Comparison of ENCODE assay signal across 7 cellular contexts in the genomic region with DNA sequence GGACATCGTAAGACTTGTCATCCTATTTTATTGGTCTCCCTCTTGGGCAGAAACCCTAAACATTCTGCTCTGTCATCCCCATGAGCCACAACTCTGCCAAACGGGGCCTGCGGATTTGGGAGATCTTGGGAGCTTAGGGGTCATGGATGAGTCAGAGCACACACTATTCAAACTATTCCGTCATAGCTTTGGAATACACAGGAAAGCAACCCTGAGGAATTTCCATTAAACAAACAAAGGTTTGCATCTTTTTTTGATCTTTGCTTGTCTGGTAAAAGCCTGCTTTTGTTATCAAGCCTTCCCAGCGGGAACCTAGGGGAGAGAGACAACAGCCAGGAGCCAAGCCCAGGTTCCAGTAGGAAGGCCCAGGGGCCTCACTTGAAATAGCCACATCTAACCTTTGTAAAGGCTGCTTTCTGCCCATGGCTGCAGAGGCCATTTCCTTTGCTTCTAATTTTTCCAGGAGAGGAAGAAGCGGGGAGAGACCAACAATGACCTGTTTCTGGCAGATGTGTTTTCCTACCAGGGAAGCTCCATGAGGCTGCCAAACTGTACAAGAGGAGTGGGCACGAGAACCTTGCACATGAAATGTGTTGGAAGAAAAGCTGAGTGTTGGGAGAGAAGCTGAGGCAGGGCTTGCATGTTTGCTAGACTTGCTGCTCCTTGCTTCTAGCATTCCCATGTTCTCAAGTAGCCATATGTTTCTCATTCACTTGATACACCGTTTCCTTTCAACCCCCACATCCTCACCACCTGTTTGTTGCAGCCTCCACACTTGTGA. TPM values are rescaled to one million over a fixed set of nuclear protein-coding genes. Genes with fewer than 3 reads are reported as not detected.
DNase-seq lines count a peak whose midpoint lies in the region; ATAC-seq and TF ChIP-seq lines count a peak whose summit lies in the region.
"Not testable (repeated sequence)": the region's sequence is repeated elsewhere in the genome, so short reads cannot be mapped to it uniquely, and the experiment has no call there.

No MANE protein-coding gene starts in this region.

- 63 to 79% methylated on average over 8 of the region's 8 CpGs for WGBS in lung, 2 donors

- TF ChIP-seq CTCF in lung (IDR thresholded peaks at IDR 0.05; ENCODE audit: control extremely low read depth, extremely low read depth); retinal pigment epithelial cell (conservative IDR thresholded peaks at IDR 0.05; ENCODE audit: low read depth, low read length): not testable (repeated sequence)

- H3K27ac ChIP-seq in duodenal mucosa (ENCODE audit: low read depth, low read length) (peak overlapping the region; percentile 30), lung (ENCODE audit: low read depth in 1 of 2, low read length in 1 of 2) (peak overlapping the region; percentile 61 to 81)

- DNase-seq in ELR (ENCODE audit: low read depth) (peak; percentile 84), NCI-H526 treated with DMSO at 0.1 percent for 48 hours (lab: John Stamatoyannopoulos, UW) (peak; percentile 11), adipocyte (ENCODE audit: low read depth) (peak; percentile 71), retinal pigment epithelial cell (ENCODE audit: low read depth) (peak; percentile 14)
- DNase-seq in Right ventricle myocardium superior; lung (ENCODE audit: low spot score): not testable (repeated sequence)

- H3K4me1 ChIP-seq in adipocyte (ENCODE audit: control insufficient read depth, insufficient read depth, low read length), result peaks cover 31% of the 10 kb centered on the region
- not testable (repeated sequence) for H3K4me1 ChIP-seq in duodenal mucosa (ENCODE audit: control insufficient read depth in 1 of 2, insufficient read depth in 2 of 2, low read length in 2 of 2); lung (ENCODE audit: control insufficient read depth in 2 of 2, insufficient read depth in 2 of 2, low read length in 2 of 2)

- H3K27me3 ChIP-seq in adipocyte (replicated peaks; ENCODE audit: control insufficient read depth, insufficient read depth, low read length); duodenal mucosa (ENCODE audit: control insufficient read depth in 1 of 2, insufficient read depth in 2 of 2, low read length in 2 of 2); lung (ENCODE audit: control insufficient read depth, insufficient read depth): not testable (repeated sequence)

- peak; percentile 37 for ATAC-seq in Right ventricle myocardium superior (ENCODE audit: poor library complexity)
- ATAC-seq in lung (ENCODE audit: insufficient read depth, low FRiP score), result not testable (repeated sequence)

- H3K4me3 ChIP-seq in adipocyte (ENCODE audit: low read length); duodenal mucosa (ENCODE audit: low read depth in 1 of 2, low read length in 2 of 2); lung; retinal pigment epithelial cell (ENCODE audit: low read length): not testable (repeated sequence)

- intact Hi-C loops in Right ventricle myocardium superior (cut with DNase I), result loop anchor here (10.0 kb wide), 1 partner anchor 436 kb away; no protein-coding TSS in a partner anchor

- H3K9ac ChIP-seq in adipocyte (ENCODE audit: low read length), result peak overlapping the region; percentile 68
- H3K9ac ChIP-seq in duodenal mucosa (ENCODE audit: low read depth in 1 of 2, low read length in 2 of 2), result not testable (repeated sequence)

- H3K36me3 ChIP-seq in adipocyte (ENCODE audit: control insufficient read depth, insufficient read depth, low read length, severe bottlenecking), result peaks cover 51% of the 10 kb centered on the region
- peaks cover 9 to 57% of the 10 kb centered on the region in 2 donors for H3K36me3 ChIP-seq in duodenal mucosa (ENCODE audit: control insufficient read depth in 1 of 2, insufficient read depth in 2 of 2, low read length in 2 of 2)
- peaks cover 9 to 26% of the 10 kb centered on the region in 2 donors for H3K36me3 ChIP-seq in lung (ENCODE audit: control insufficient read depth in 2 of 2, insufficient read depth in 2 of 2, low read length in 2 of 2)

- not testable (repeated sequence) for H3K9me3 ChIP-seq in adipocyte (ENCODE audit: control insufficient read depth, low read length); duodenal mucosa (ENCODE audit: control insufficient read depth in 1 of 2, low read length in 2 of 2); lung (ENCODE audit: control insufficient read depth in 2 of 2, insufficient read depth in 1 of 2, low read length in 1 of 2)

RNA-seq across cellular contexts. Expression of gene EFCAB12, which starts 39.5 kb away (rescaled TPM):
- total RNA-seq in Right ventricle myocardium superior (not detected), lung (1 to 10 TPM; 3.8 to 8.8 TPM)
- 1 to 10 TPM; 2.6 to 2.7 TPM for polyA plus RNA-seq in lung

RNA-seq across cellular contexts. Expression of gene MBD4, which starts 50.8 kb away (rescaled TPM):
- total RNA-seq in Right ventricle myocardium superior (18.7 TPM), lung (10 to 100 TPM; 43.5 to 49.8 TPM)
- 10 to 100 TPM; 16.7 to 29.0 TPM for polyA plus RNA-seq in lung

RNA-seq across cellular contexts. Expression of gene IFT122, which starts 51.0 kb away (rescaled TPM):
- total RNA-seq in Right ventricle myocardium superior (19.3 TPM), lung (10 to 100 TPM; 49.1 to 65.7 TPM)
- 10 to 100 TPM; 11.0 to 14.3 TPM for polyA plus RNA-seq in lung
